ENCODE assay signal across 27 cellular contexts in genomic region chr22:46992121-46992731, GRCh38.
DNase-seq lines count a peak whose midpoint lies in the region; ATAC-seq and TF ChIP-seq lines count a peak whose summit lies in the region.
"Had no signal": no experiment of that assay in that cellular context is flagged by ENCODE, and none has a peak within 500 bp of the region (broad histone marks: within the 10 kb centered on the region; RNA-seq: fewer than 3 reads in every experiment).

No MANE protein-coding gene starts in this region.

- ATAC-seq in Right ventricle myocardium inferior, result peak; percentile 36
- ATAC-seq in HCT116, result 0 out of 2 replicates have a peak, but pooled peaks have one; percentile 11
- ATAC-seq in stimulated activated memory B cell treated with anti-CD40 and anti-IgM and Interleukin-4, amounts not matched to agents 10 μg/mL and 1 μg/mL and 100 μg/mL, for 72 hours, result no peak
- ATAC-seq in PC-3, result no peak
- ATAC-seq: K562 had no signal

- POLR2A ChIA-PET in HCT116 (lab: Charles Lee), result no interaction called here
- POLR2A ChIA-PET in PC-3 (lab: Charles Lee; ENCODE audit: unreplicated experiment), result no interaction called here

- H3K36me3 ChIP-seq in HCT116 (ENCODE audit: control insufficient read depth in 1 of 2, insufficient read depth in 2 of 2, low read length in 2 of 2) (no peaks in the 10 kb centered on the region), PC-3 (ENCODE audit: low read depth, low read length) (no peaks in the 10 kb centered on the region), ovary (no peaks in the 10 kb centered on the region)
- H3K36me3 ChIP-seq: BE2C, SJSA1 had no signal

- H3K27ac ChIP-seq in HCT116 (ENCODE audit: low read depth, low read length) (no peak overlapping the region), PC-3 (ENCODE audit: low read length) (no peak overlapping the region), ovary (no peak overlapping the region)
- H3K27ac ChIP-seq: GM23248, PC-9, SJSA1 had no signal

- H3K4me1 Mint-ChIP-seq in stimulated activated memory B cell treated with anti-CD40 and anti-IgM and Interleukin-4, amounts not matched to agents 10 μg/mL and 1 μg/mL and 100 μg/mL, for 72 hours, result peaks cover 11% of the 10 kb centered on the region

- peaks cover 44% of the 10 kb centered on the region for H3K36me3 Mint-ChIP-seq in stimulated activated memory B cell treated with anti-CD40 and anti-IgM and Interleukin-4, amounts not matched to agents 10 μg/mL and 1 μg/mL and 100 μg/mL, for 72 hours

- intact Hi-C loops in Right ventricle myocardium inferior (cut with DNase I) (no loop called here), cardiac septum (cut with DNase I) (no loop called here), HCT116 (cut with micrococcal nuclease) (no loop called here), PC-3 (cut with micrococcal nuclease) (no loop called here), ovary (cut with DNase I) (loop anchor here in 1 of 4 donors (1.0 kb wide), 1 partner anchor 18 kb away; no protein-coding TSS in a partner anchor)

- H3K27ac Mint-ChIP-seq in stimulated activated memory B cell treated with anti-CD40 and anti-IgM and Interleukin-4, amounts not matched to agents 10 μg/mL and 1 μg/mL and 100 μg/mL, for 72 hours, result peak overlapping the region; percentile 57

- DNase-seq in Right ventricle myocardium inferior (ENCODE audit: missing footprints), result peak; percentile 45
- no peak for DNase-seq in cardiac septum (ENCODE audit: low spot score)
- DNase-seq in HCT116 (ENCODE audit: low read depth, low spot score), result no peak
- DNase-seq in mesenteric fat pad (ENCODE audit: low spot score), result peak; percentile 79
- no peak for DNase-seq in PC-3
- DNase-seq in ovary, result no peak
- DNase-seq in anterior cingulate cortex (lab: John Stamatoyannopoulos, UW), result no peak
- DNase-seq: 8988T; ACHN; BE2C; DMS153; GM23248; HCEC 1CT; Kasumi-1; NCI-H1105 treated with DMSO at 0.1 percent for 48 hours; NCI-H146; NCI-H1930; NCI-H2107; NCI-H446 treated with DMSO at 0.1 percent for 48 hours; NCI-H526; NCI-H82; NK-92 treated with Interleukin-12 subunit alpha and Interleukin-12 subunit beta, amount 100 ng/mL, for 24 hours; PC-9; Right ventricle myocardium superior had no signal

- H3K9me3 ChIP-seq in HCT116 (ENCODE audit: control insufficient read depth in 1 of 2, insufficient read depth in 1 of 2, low read depth in 1 of 2, low read length in 2 of 2) (no peaks in the 10 kb centered on the region), PC-3 (ENCODE audit: low read length) (no peaks in the 10 kb centered on the region), ovary (no peaks in the 10 kb centered on the region)
- H3K9me3 ChIP-seq: BE2C, SJSA1 had no signal

- no peaks in the 10 kb centered on the region for H3K27me3 ChIP-seq in HCT116 (ENCODE audit: insufficient read depth, low read length)
- H3K27me3 ChIP-seq in PC-3 (ENCODE audit: low read length), result no peaks in the 10 kb centered on the region
- H3K27me3 ChIP-seq in ovary, result no peaks in the 10 kb centered on the region
- H3K27me3 ChIP-seq: BE2C, SJSA1 had no signal

- TF ChIP-seq CTCF in HCT116 (IDR thresholded peaks at IDR 0.05 in 2 of 3, conservative IDR thresholded peaks at IDR 0.05 in 1 of 3; ENCODE audit: borderline replicate concordance in 1 of 3, insufficient read depth in 1 of 3, low read depth in 2 of 3, low read length in 2 of 3), result no peak
- TF ChIP-seq CTCF in PC-3 (conservative IDR thresholded peaks at IDR 0.05; ENCODE audit: low read depth, low read length), result no peak
- no peak for TF ChIP-seq CTCF in ovary (IDR thresholded peaks at IDR 0.05)

- no peak for TF ChIP-seq EP300 in ovary (IDR thresholded peaks at IDR 0.05)

- TF ChIP-seq POLR2A in HCT116 (IDR thresholded peaks at IDR 0.05; ENCODE audit: borderline replicate concordance, extremely low read depth, insufficient read depth, insufficient read length) (no peak), ovary (IDR thresholded peaks at IDR 0.05) (no peak)

- H3K4me3 Mint-ChIP-seq in stimulated activated memory B cell treated with anti-CD40 and anti-IgM and Interleukin-4, amounts not matched to agents 10 μg/mL and 1 μg/mL and 100 μg/mL, for 72 hours, result no peak overlapping the region

- no peak overlapping the region for H2AFZ ChIP-seq in HCT116 (ENCODE audit: low read depth, low read length, poor library complexity, severe bottlenecking)
- H2AFZ ChIP-seq in PC-3 (ENCODE audit: low read length), result no peak overlapping the region
- H2AFZ ChIP-seq: GM23248, PC-9 had no signal

- H3K9me3 Mint-ChIP-seq in stimulated activated memory B cell treated with anti-CD40 and anti-IgM and Interleukin-4, amounts not matched to agents 10 μg/mL and 1 μg/mL and 100 μg/mL, for 72 hours, result no peaks in the 10 kb centered on the region

- H3K4me1 ChIP-seq in HCT116 (ENCODE audit: control insufficient read depth in 1 of 2, insufficient read depth in 2 of 2, low read length in 2 of 2), result no peaks in the 10 kb centered on the region
- no peaks in the 10 kb centered on the region for H3K4me1 ChIP-seq in PC-3 (ENCODE audit: insufficient read depth, low read length)
- H3K4me1 ChIP-seq in ovary (ENCODE audit: insufficient read depth), result peaks cover 12% of the 10 kb centered on the region
- H3K4me1 ChIP-seq: SJSA1 had no signal

- H4K20me1 ChIP-seq in HCT116 (ENCODE audit: insufficient read depth) (no peaks in the 10 kb centered on the region), PC-3 (ENCODE audit: low read length) (no peaks in the 10 kb centered on the region)

- H3K4me2 ChIP-seq in HCT116 (ENCODE audit: low read length) (no peak overlapping the region), PC-3 (ENCODE audit: low read length) (no peak overlapping the region)
- H3K4me2 ChIP-seq: PC-9 had no signal

- H3F3A ChIP-seq in PC-3 (ENCODE audit: low read length, unreplicated experiment), result no peaks in the 10 kb centered on the region

- WGBS in ovary, 3 donors, result 84 to 89% (median 89%) methylated on average over 25 of the region's 25 CpGs

- H3K9ac ChIP-seq in HCT116 (ENCODE audit: low read length), result no peak overlapping the region
- H3K9ac ChIP-seq in PC-3 (ENCODE audit: low read length), result no peak overlapping the region
- H3K9ac ChIP-seq: GM23248 had no signal

- no peaks in the 10 kb centered on the region for H3K27me3 Mint-ChIP-seq in stimulated activated memory B cell treated with anti-CD40 and anti-IgM and Interleukin-4, amounts not matched to agents 10 μg/mL and 1 μg/mL and 100 μg/mL, for 72 hours

- no peaks in the 10 kb centered on the region for H3K9me2 ChIP-seq in HCT116 (ENCODE audit: insufficient read depth)
- H3K9me2 ChIP-seq in PC-3 (replicated peaks; ENCODE audit: low read length), result no peaks in the 10 kb centered on the region

- no peak for TF ChIP-seq RAD21 in HCT116 (IDR thresholded peaks at IDR 0.05; ENCODE audit: low read depth)

- RAD21 ChIA-PET in HCT116 (lab: Charles Lee; ENCODE audit: low non-redundant PET in 1 of 2, low total read pairs in 2 of 2, uncharacterized antibody in 2 of 2, unreplicated experiment in 2 of 2), result no interaction called here

- CTCF ChIA-PET in HCT116 (lab: Charles Lee) (no interaction called here), PC-3 (lab: Charles Lee) (no interaction called here)

- no TSS peak for BruUV-seq in HCT116 (replicated peaks; lab: Mats Ljungman, UMichigan)
- no TSS peak for BruUV-seq in PC-3 (replicated peaks; lab: Mats Ljungman, UMichigan)

- H3K79me2 ChIP-seq in HCT116 (ENCODE audit: insufficient read depth, low read length) (no peaks in the 10 kb centered on the region), PC-3 (ENCODE audit: low read length) (no peaks in the 10 kb centered on the region)

- no peak overlapping the region for H3K4me3 ChIP-seq in HCT116 (replicated peaks in 1 of 2; ENCODE audit: low read depth in 1 of 2, low read length in 2 of 2)
- no peak overlapping the region for H3K4me3 ChIP-seq in PC-3 (ENCODE audit: low read length)
- no peak overlapping the region for H3K4me3 ChIP-seq in ovary
- H3K4me3 ChIP-seq: GM23248, K562, PC-9, SJSA1 had no signal

TF ChIP-seq in HCT116, 20 proteins besides CTCF, POLR2A, EP300 and RAD21:
- TF ChIP-seq SP1 (IDR thresholded peaks at IDR 0.05; ENCODE audit: low read depth) (no peak), ZBTB33 (IDR thresholded peaks at IDR 0.05; ENCODE audit: extremely low read depth, insufficient replicate concordance, low read length) (no peak), ZFX (IDR thresholded peaks at IDR 0.05) (no peak), SRF (IDR thresholded peaks at IDR 0.05; ENCODE audit: low read depth) (no peak), SIN3A (IDR thresholded peaks at IDR 0.05; ENCODE audit: low read depth) (no peak), ELF1 (IDR thresholded peaks at IDR 0.05; ENCODE audit: borderline replicate concordance, low read depth) (no peak), ATF3 (IDR thresholded peaks at IDR 0.05) (no peak), ZNF274 (IDR thresholded peaks at IDR 0.05; ENCODE audit: low read depth, low read length) (no peak), JUND (IDR thresholded peaks at IDR 0.05) (no peak), FOSL1 (IDR thresholded peaks at IDR 0.05; ENCODE audit: low read depth) (no peak), EZH2phosphoT487 (IDR thresholded peaks at IDR 0.05; ENCODE audit: borderline replicate concordance) (no peak), EZH2 (IDR thresholded peaks at IDR 0.05) (no peak)

Comparison
In these comparisons a context has a peak if more than half of its experiments do, and no peak if none do; other contexts are left out.
1. DNase-seq: peak in Right ventricle myocardium inferior (single experiment) and mesenteric fat pad (single experiment); none in cardiac septum (single experiment), HCT116 (single experiment), PC-3 (single experiment), ovary (0 of 5) and anterior cingulate cortex (0 of 58).
2. ATAC-seq: peak in Right ventricle myocardium inferior (single experiment) and HCT116 (single experiment); none in stimulated activated memory B cell treated with anti-CD40 and anti-IgM and Interleukin-4, amounts not matched to agents 10 μg/mL and 1 μg/mL and 100 μg/mL, for 72 hours (single experiment) and PC-3 (single experiment).